In the genomic region with DNA sequence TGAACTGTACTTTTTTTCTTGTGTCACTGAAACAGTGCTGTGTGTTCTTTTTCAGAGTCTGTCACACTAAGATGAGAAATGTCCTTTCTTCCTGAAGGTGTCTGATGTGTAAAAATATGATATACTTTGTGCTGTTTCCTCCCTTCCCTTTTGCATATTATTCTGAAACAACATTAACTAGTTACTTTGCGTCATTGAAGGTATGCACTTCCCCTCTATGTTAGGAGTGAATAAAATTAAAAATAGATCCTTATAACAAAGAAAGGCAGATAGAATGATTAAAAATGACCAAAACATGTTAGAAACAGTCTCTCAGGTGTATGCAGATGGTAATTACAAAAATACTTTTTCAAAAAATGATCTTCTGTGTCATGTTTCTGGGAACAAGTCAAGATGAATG, we compare ENCODE assay signal across 1 cellular context.
TF ChIP-seq lines count a peak whose summit lies in the region.

No MANE protein-coding gene starts in this region.

TF ChIP-seq in GM12878, 131 proteins besides CTCF, POLR2A, EP300 and RAD21:
- TF ChIP-seq, protein P1, sequence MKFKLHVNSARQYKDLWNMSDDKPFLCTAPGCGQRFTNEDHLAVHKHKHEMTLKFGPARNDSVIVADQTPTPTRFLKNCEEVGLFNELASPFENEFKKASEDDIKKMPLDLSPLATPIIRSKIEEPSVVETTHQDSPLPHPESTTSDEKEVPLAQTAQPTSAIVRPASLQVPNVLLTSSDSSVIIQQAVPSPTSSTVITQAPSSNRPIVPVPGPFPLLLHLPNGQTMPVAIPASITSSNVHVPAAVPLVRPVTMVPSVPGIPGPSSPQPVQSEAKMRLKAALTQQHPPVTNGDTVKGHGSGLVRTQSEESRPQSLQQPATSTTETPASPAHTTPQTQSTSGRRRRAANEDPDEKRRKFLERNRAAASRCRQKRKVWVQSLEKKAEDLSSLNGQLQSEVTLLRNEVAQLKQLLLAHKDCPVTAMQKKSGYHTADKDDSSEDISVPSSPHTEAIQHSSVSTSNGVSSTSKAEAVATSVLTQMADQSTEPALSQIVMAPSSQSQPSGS (IDR thresholded peaks at IDR 0.05; ENCODE audit: low read length): 0 out of 2 replicates have a peak, but pooled peaks have one; percentile 16
- TF ChIP-seq, protein P2, sequence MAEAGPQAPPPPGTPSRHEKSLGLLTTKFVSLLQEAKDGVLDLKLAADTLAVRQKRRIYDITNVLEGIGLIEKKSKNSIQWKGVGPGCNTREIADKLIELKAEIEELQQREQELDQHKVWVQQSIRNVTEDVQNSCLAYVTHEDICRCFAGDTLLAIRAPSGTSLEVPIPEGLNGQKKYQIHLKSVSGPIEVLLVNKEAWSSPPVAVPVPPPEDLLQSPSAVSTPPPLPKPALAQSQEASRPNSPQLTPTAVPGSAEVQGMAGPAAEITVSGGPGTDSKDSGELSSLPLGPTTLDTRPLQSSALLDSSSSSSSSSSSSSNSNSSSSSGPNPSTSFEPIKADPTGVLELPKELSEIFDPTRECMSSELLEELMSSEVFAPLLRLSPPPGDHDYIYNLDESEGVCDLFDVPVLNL (IDR thresholded peaks at IDR 0.05; ENCODE audit: low read depth, low read length): no peak
- TF ChIP-seq NFYA (IDR thresholded peaks at IDR 0.05; ENCODE audit: borderline replicate concordance, low read depth, low read length): no peak
- TF ChIP-seq CREB1 (IDR thresholded peaks at IDR 0.05; ENCODE audit: low read depth): 0 out of 2 replicates have a peak, but pooled peaks have one; percentile 10
- TF ChIP-seq YBX1 (IDR thresholded peaks at IDR 0.05): no peak
- TF ChIP-seq SPI1 (IDR thresholded peaks at IDR 0.05; ENCODE audit: borderline replicate concordance, insufficient read depth, low read depth, low read length): peak; percentile 63; the same call in 1 of the 2 replicates
